19 cellular contexts compared by ENCODE assay signal in genomic region chr7:37973915-37974314, GRCh38. TPM values are rescaled to one million over a fixed set of nuclear protein-coding genes. Genes with fewer than 3 reads are reported as not detected.
DNase-seq lines count a peak whose midpoint lies in the region; ATAC-seq, FAIRE-seq and TF ChIP-seq lines count a peak whose summit lies in the region.
"Had no signal": no experiment of that assay in that cellular context is flagged by ENCODE, and none has a peak within 500 bp of the region (broad histone marks: within the 10 kb centered on the region; RNA-seq: fewer than 3 reads in every experiment).

No MANE protein-coding gene starts in this region.

- H3K27me3 Mint-ChIP-seq in activated CD8-positive, alpha-beta T cell treated with anti-CD3 and anti-CD28 coated beads for 36 hours, result peaks cover 6% of the 10 kb centered on the region
- peaks cover 5% of the 10 kb centered on the region for H3K27me3 Mint-ChIP-seq in activated CD8-positive, alpha-beta T cell treated with anti-CD3 and anti-CD28 coated beads, Interleukin-2, amount 10 ng/mL, durations not matched to agents 7 days and 5 days (ENCODE audit: low read depth)
- H3K27me3 Mint-ChIP-seq in astrocyte (ENCODE audit: low read depth, unreplicated experiment), result no peaks in the 10 kb centered on the region

- FAIRE-seq in astrocyte (lab: Jason Lieb, UNC), result no peak

- intact Hi-C loops in activated CD8-positive, alpha-beta T cell treated with anti-CD3 and anti-CD28 coated beads for 36 hours (cut with micrococcal nuclease), result no loop called here
- intact Hi-C loops in esophagus squamous epithelium (cut with DNase I), result no loop called here

- no peaks in the 10 kb centered on the region for H3K9me3 Mint-ChIP-seq in activated CD8-positive, alpha-beta T cell treated with anti-CD3 and anti-CD28 coated beads for 36 hours
- H3K9me3 Mint-ChIP-seq in activated CD8-positive, alpha-beta T cell treated with anti-CD3 and anti-CD28 coated beads, Interleukin-2, amount 10 ng/mL, durations not matched to agents 7 days and 5 days (ENCODE audit: insufficient read depth), result no peaks in the 10 kb centered on the region
- H3K9me3 Mint-ChIP-seq in astrocyte (ENCODE audit: unreplicated experiment), result no peaks in the 10 kb centered on the region
- no peaks in the 10 kb centered on the region for H3K9me3 Mint-ChIP-seq in stimulated activated effector memory CD8-positive, alpha-beta T cell treated with anti-CD3 and anti-CD28 coated beads, Interleukin-12 subunit alpha, Interleukin-12 subunit beta, amount 100 ng/mL, for 72 hours

- 18 to 27% methylated on average over 1 of the region's 1 CpG for WGBS in esophagus squamous epithelium, 2 donors

- no peak overlapping the region for H3K27ac ChIP-seq in astrocyte (ENCODE audit: low read depth, low read length)
- no peak overlapping the region for H3K27ac ChIP-seq in esophagus squamous epithelium
- H3K27ac ChIP-seq: 22Rv1, C4-2B, KMS-11, PC-9, RWPE1 had no signal

- peak; percentile 66 for ATAC-seq in activated CD8-positive, alpha-beta T cell treated with anti-CD3 and anti-CD28 coated beads for 36 hours
- ATAC-seq in activated CD8-positive, alpha-beta T cell treated with anti-CD3 and anti-CD28 coated beads, Interleukin-2, amount 10 ng/mL, durations not matched to agents 7 days and 5 days, result no peak
- ATAC-seq in GM19463 (IDR thresholded peaks at IDR 0.05; ENCODE audit: unreplicated experiment) (peak; percentile 56), GM21528 (IDR thresholded peaks at IDR 0.05; ENCODE audit: low FRiP score, unreplicated experiment) (no peak)
- peak; percentile 67 for ATAC-seq in stimulated activated effector memory CD8-positive, alpha-beta T cell treated with anti-CD3 and anti-CD28 coated beads, Interleukin-12 subunit alpha, Interleukin-12 subunit beta, amount 100 ng/mL, for 72 hours

- TF ChIP-seq CTCF in activated CD8-positive, alpha-beta T cell treated with anti-CD3 and anti-CD28 coated beads for 36 hours (IDR thresholded peaks at IDR 0.05), result no peak
- TF ChIP-seq CTCF in astrocyte (IDR thresholded peaks at IDR 0.05; ENCODE audit: insufficient read depth, low read depth, low read length) (no peak), esophagus squamous epithelium (IDR thresholded peaks at IDR 0.05) (no peak)

- no peak overlapping the region for H3K4me2 ChIP-seq in astrocyte (ENCODE audit: low read length)
- H3K4me2 ChIP-seq: KMS-11, PC-9 had no signal

- H3K27ac Mint-ChIP-seq in activated CD8-positive, alpha-beta T cell treated with anti-CD3 and anti-CD28 coated beads for 36 hours, result no peak overlapping the region
- H3K27ac Mint-ChIP-seq in activated CD8-positive, alpha-beta T cell treated with anti-CD3 and anti-CD28 coated beads, Interleukin-2, amount 10 ng/mL, durations not matched to agents 7 days and 5 days, result no peak overlapping the region
- H3K27ac Mint-ChIP-seq in astrocyte (ENCODE audit: unreplicated experiment), result no peak overlapping the region
- H3K27ac Mint-ChIP-seq in stimulated activated effector memory CD8-positive, alpha-beta T cell treated with anti-CD3 and anti-CD28 coated beads, Interleukin-12 subunit alpha, Interleukin-12 subunit beta, amount 100 ng/mL, for 72 hours, result no peak overlapping the region

- H3K4me1 ChIP-seq in astrocyte (ENCODE audit: insufficient read depth, low read length) (no peaks in the 10 kb centered on the region), esophagus squamous epithelium (no peaks in the 10 kb centered on the region)

- H3K4me3 ChIP-seq in astrocyte (ENCODE audit: insufficient read depth, low read depth, low read length) (no peak overlapping the region), esophagus squamous epithelium (no peak overlapping the region)
- H3K4me3 ChIP-seq: PC-9 had no signal

- no peak overlapping the region for H2AFZ ChIP-seq in astrocyte (ENCODE audit: low read depth, low read length)
- H2AFZ ChIP-seq: PC-9 had no signal

- no peaks in the 10 kb centered on the region for H3K36me3 ChIP-seq in astrocyte (ENCODE audit: insufficient read depth, low read length)
- no peaks in the 10 kb centered on the region for H3K36me3 ChIP-seq in esophagus squamous epithelium

- TF ChIP-seq POLR2A in esophagus squamous epithelium (IDR thresholded peaks at IDR 0.05), result no peak

- H3K36me3 Mint-ChIP-seq in activated CD8-positive, alpha-beta T cell treated with anti-CD3 and anti-CD28 coated beads for 36 hours (ENCODE audit: low read depth), result no peaks in the 10 kb centered on the region
- no peaks in the 10 kb centered on the region for H3K36me3 Mint-ChIP-seq in activated CD8-positive, alpha-beta T cell treated with anti-CD3 and anti-CD28 coated beads, Interleukin-2, amount 10 ng/mL, durations not matched to agents 7 days and 5 days (ENCODE audit: low read depth)
- H3K36me3 Mint-ChIP-seq in astrocyte (ENCODE audit: low read depth, unreplicated experiment), result no peaks in the 10 kb centered on the region
- no peaks in the 10 kb centered on the region for H3K36me3 Mint-ChIP-seq in stimulated activated effector memory CD8-positive, alpha-beta T cell treated with anti-CD3 and anti-CD28 coated beads, Interleukin-12 subunit alpha, Interleukin-12 subunit beta, amount 100 ng/mL, for 72 hours

- H3K79me2 ChIP-seq in astrocyte (ENCODE audit: insufficient read depth, low read length), result no peaks in the 10 kb centered on the region

- H3K4me3 Mint-ChIP-seq in activated CD8-positive, alpha-beta T cell treated with anti-CD3 and anti-CD28 coated beads for 36 hours, result no peak overlapping the region
- H3K4me3 Mint-ChIP-seq in activated CD8-positive, alpha-beta T cell treated with anti-CD3 and anti-CD28 coated beads, Interleukin-2, amount 10 ng/mL, durations not matched to agents 7 days and 5 days, result no peak overlapping the region
- H3K4me3 Mint-ChIP-seq in astrocyte (ENCODE audit: unreplicated experiment), result no peak overlapping the region
- no peak overlapping the region for H3K4me3 Mint-ChIP-seq in stimulated activated effector memory CD8-positive, alpha-beta T cell treated with anti-CD3 and anti-CD28 coated beads, Interleukin-12 subunit alpha, Interleukin-12 subunit beta, amount 100 ng/mL, for 72 hours

- no peak overlapping the region for H3K9ac ChIP-seq in astrocyte (ENCODE audit: low read length)
- H3K9ac ChIP-seq: KMS-11 had no signal

- CTCF ChIA-PET in activated CD8-positive, alpha-beta T cell treated with anti-CD3 and anti-CD28 coated beads for 36 hours (lab: Charles Lee), result no interaction called here
- CTCF ChIA-PET in activated CD8-positive, alpha-beta T cell treated with anti-CD3 and anti-CD28 coated beads, Interleukin-2, amount 10 ng/mL, durations not matched to agents 7 days and 5 days (lab: Charles Lee), result no interaction called here

- H3K9me3 ChIP-seq in astrocyte (ENCODE audit: insufficient read depth, low read depth, low read length) (no peaks in the 10 kb centered on the region), esophagus squamous epithelium (no peaks in the 10 kb centered on the region)

- POLR2A ChIA-PET in activated CD8-positive, alpha-beta T cell treated with anti-CD3 and anti-CD28 coated beads for 36 hours (lab: Charles Lee), result no interaction called here
- POLR2A ChIA-PET in activated CD8-positive, alpha-beta T cell treated with anti-CD3 and anti-CD28 coated beads, Interleukin-2, amount 10 ng/mL, durations not matched to agents 7 days and 5 days (lab: Charles Lee), result no interaction called here

- peaks cover 6% of the 10 kb centered on the region for H3K4me1 Mint-ChIP-seq in activated CD8-positive, alpha-beta T cell treated with anti-CD3 and anti-CD28 coated beads for 36 hours (ENCODE audit: low read depth)
- H3K4me1 Mint-ChIP-seq in activated CD8-positive, alpha-beta T cell treated with anti-CD3 and anti-CD28 coated beads, Interleukin-2, amount 10 ng/mL, durations not matched to agents 7 days and 5 days (ENCODE audit: low read depth), result no peaks in the 10 kb centered on the region
- H3K4me1 Mint-ChIP-seq in astrocyte (ENCODE audit: low read depth, unreplicated experiment), result peaks cover 5% of the 10 kb centered on the region
- no peaks in the 10 kb centered on the region for H3K4me1 Mint-ChIP-seq in stimulated activated effector memory CD8-positive, alpha-beta T cell treated with anti-CD3 and anti-CD28 coated beads, Interleukin-12 subunit alpha, Interleukin-12 subunit beta, amount 100 ng/mL, for 72 hours

- H3K27me3 ChIP-seq in astrocyte (ENCODE audit: insufficient read depth, low read length) (no peaks in the 10 kb centered on the region), esophagus squamous epithelium (no peaks in the 10 kb centered on the region)

- H4K20me1 ChIP-seq in astrocyte (ENCODE audit: insufficient read depth, low read length), result no peaks in the 10 kb centered on the region

- DNase-seq in activated CD8-positive, alpha-beta T cell treated with anti-CD3 and anti-CD28 coated beads for 36 hours, result no peak
- no peak for DNase-seq in activated CD8-positive, alpha-beta T cell treated with anti-CD3 and anti-CD28 coated beads, Interleukin-2, amount 10 ng/mL, durations not matched to agents 7 days and 5 days
- DNase-seq in astrocyte (ENCODE audit: low read depth) (peak; percentile 14), esophagus squamous epithelium (lab: John Stamatoyannopoulos, UW) (no peak), anterior cingulate cortex (lab: John Stamatoyannopoulos, UW) (no peak)
- DNase-seq in stimulated activated effector memory CD8-positive, alpha-beta T cell treated with anti-CD3 and anti-CD28 coated beads, Interleukin-12 subunit alpha, Interleukin-12 subunit beta, amount 100 ng/mL, for 72 hours (ENCODE audit: low spot score in 2 of 2), result no peak
- DNase-seq: AML-193, GF-D8, NCI-H1417 treated with DMSO at 0.1 percent for 48 hours, NCI-H1930, NCI-H345, NCI-H524 treated with DMSO at 0.1 percent for 48 hours, PC-9 had no signal

RNA-seq across cellular contexts. Expression of gene EPDR1, which starts 53.5 kb away (rescaled TPM):
- 1 to 10 TPM; 3.4 to 4.7 TPM for total RNA-seq in activated CD8-positive, alpha-beta T cell treated with anti-CD3 and anti-CD28 coated beads for 36 hours
- 1 to 10 TPM in 1 of 2 experiments, under 1 TPM in 1; 0.52 to 1.0 TPM for total RNA-seq in activated CD8-positive, alpha-beta T cell treated with anti-CD3 and anti-CD28 coated beads, Interleukin-2, amount 10 ng/mL, durations not matched to agents 7 days and 5 days
- total RNA-seq in astrocyte, result 20.6 and 23.6 TPM in 2 replicates
- 1 to 10 TPM; 1.4 to 4.3 (median 3.4) TPM for total RNA-seq in esophagus squamous epithelium

RNA-seq across cellular contexts. Expression of gene SFRP4, which starts 57.3 kb away (rescaled TPM):
- not detected for total RNA-seq in activated CD8-positive, alpha-beta T cell treated with anti-CD3 and anti-CD28 coated beads for 36 hours
- total RNA-seq in activated CD8-positive, alpha-beta T cell treated with anti-CD3 and anti-CD28 coated beads, Interleukin-2, amount 10 ng/mL, durations not matched to agents 7 days and 5 days, result not detected
- 0.19 and 0.39 TPM in 2 replicates for total RNA-seq in astrocyte
- under 1 TPM in 2 of 4 donors, not detected in 2; 0.21 to 0.57 TPM for total RNA-seq in esophagus squamous epithelium
- total RNA-seq: PC-9 had no signal

Comparison
In these comparisons a context has a peak if more than half of its experiments do, and no peak if none do; other contexts are left out.
1. ATAC-seq: peak in activated CD8-positive, alpha-beta T cell treated with anti-CD3 and anti-CD28 coated beads for 36 hours (single experiment), GM19463 (single experiment) and stimulated activated effector memory CD8-positive, alpha-beta T cell treated with anti-CD3 and anti-CD28 coated beads, Interleukin-12 subunit alpha, Interleukin-12 subunit beta, amount 100 ng/mL, for 72 hours (single experiment); none in activated CD8-positive, alpha-beta T cell treated with anti-CD3 and anti-CD28 coated beads, Interleukin-2, amount 10 ng/mL, durations not matched to agents 7 days and 5 days (single experiment) and GM21528 (single experiment).